In genomic region chr17:7580631-7581554, GRCh38 we compare ENCODE assay signal across 9 cellular contexts. TPM values are rescaled to one million over a fixed set of nuclear protein-coding genes. Genes with fewer than 3 reads are reported as not detected.
A peak's percentile ranks its signal among the peaks of the same experiment; 100 is the strongest.
DNase-seq lines count a peak whose midpoint lies in the region; ATAC-seq and TF ChIP-seq lines count a peak whose summit lies in the region.
"Had no signal": no experiment of that assay in that cellular context is flagged by ENCODE, and none has a peak within 500 bp of the region (broad histone marks: within the 10 kb centered on the region; RNA-seq: fewer than 3 reads in every experiment).

No MANE protein-coding gene starts in this region.

- ATAC-seq in SK-N-SH treated with all-trans-retinoic acid at 6 μM for 48 hours, result no peak
- no peak for ATAC-seq in activated B cell treated with CpG ODN at 0.5 μM for 24 hours (ENCODE audit: low read depth)
- ATAC-seq in right cardiac atrium, result no peak
- no peak for ATAC-seq in stimulated activated naive CD8-positive, alpha-beta T cell treated with anti-CD3 and anti-CD28 coated beads, Interleukin-15, amount 100 ng/mL, for 72 hours

- intact Hi-C loops in activated B cell treated with CpG ODN at 0.5 μM for 24 hours (cut with micrococcal nuclease), result loop anchor here (10.0 kb wide), 1 partner anchor 536 kb away; the partner anchor contains the start of gene SLC16A11
- intact Hi-C loops in right cardiac atrium (cut with DNase I), result loop anchor here in 2 of 4 donors (10.0 kb wide), 2 partner anchors 104 to 226 kb away; partner anchors contain the start of genes KCTD11 (in 1 of the 2), TMEM95 (in 1 of the 2), TP53 (in 1 of the 2) and WRAP53 (in 1 of the 2)

- no peak overlapping the region for H3K4me3 ChIP-seq in SK-N-SH (ENCODE audit: low read depth in 2 of 2, low read length in 1 of 2)
- no peak overlapping the region for H3K4me3 ChIP-seq in right cardiac atrium (ENCODE audit: low read length)

- H3K4me1 ChIP-seq in SK-N-SH (ENCODE audit: control insufficient read depth in 1 of 2, insufficient read depth in 2 of 2, low read depth in 1 of 2, low read length in 1 of 2), result peaks cover 22 to 24% of the 10 kb centered on the region in 2 experiments; a peak in 2 of 4 replicates
- H3K4me1 ChIP-seq in right cardiac atrium (ENCODE audit: control insufficient read depth, insufficient read depth, low read length), result peaks cover 19% of the 10 kb centered on the region

- H2AFZ ChIP-seq in SK-N-SH (ENCODE audit: low read depth), result no peak overlapping the region

- H3K9ac ChIP-seq in SK-N-SH, result no peak overlapping the region

- TF ChIP-seq CTCF in SK-N-SH (IDR thresholded peaks at IDR 0.05), result no peak
- TF ChIP-seq CTCF in activated B cell treated with CpG ODN at 0.5 μM for 24 hours (IDR thresholded peaks at IDR 0.05), result no peak

- H3K4me1 Mint-ChIP-seq in activated B cell treated with CpG ODN at 0.5 μM for 24 hours, result peaks cover 86% of the 10 kb centered on the region
- H3K4me1 Mint-ChIP-seq in stimulated activated naive CD8-positive, alpha-beta T cell treated with anti-CD3 and anti-CD28 coated beads, Interleukin-15, amount 100 ng/mL, for 72 hours, result peaks cover 94% of the 10 kb centered on the region

- H3K9me2 ChIP-seq in SK-N-SH, result no peaks in the 10 kb centered on the region

- H3K27ac ChIP-seq in SK-N-SH (ENCODE audit: low read depth in 2 of 2, low read length in 1 of 2) (no peak overlapping the region), right cardiac atrium (ENCODE audit: low read length) (peak overlapping the region; percentile 5)

- WGBS in SK-N-SH (ENCODE audit: low lambda C conversion rate), result 91% methylated on average over 21 of the region's 21 CpGs
- WGBS in right cardiac atrium, result 78% methylated on average over 21 of the region's 21 CpGs

- POLR2A ChIA-PET in SK-N-SH (lab: Yijun Ruan, JAX) (interaction anchor here (0.9 to 2.4 kb wide), 3 partner anchors 8 to 106 kb away, joined by 3 to 5 read pairs (median 3); partner anchors contain the start of genes FXR2 and TP53), activated B cell treated with CpG ODN at 0.5 μM for 24 hours (lab: Charles Lee) (interaction anchor here (0.9 to 3.1 kb wide), 8 partner anchors 8 to 272 kb away, joined by 3 to 36 read pairs (median 4); partner anchors contain the start of genes TP53 and WRAP53)

- H3F3A ChIP-seq in SK-N-SH (replicated peaks; ENCODE audit: insufficient read depth), result peaks cover 42% of the 10 kb centered on the region

- H3K9me3 ChIP-seq in SK-N-SH (no peaks in the 10 kb centered on the region), right cardiac atrium (ENCODE audit: control insufficient read depth, low read length) (no peaks in the 10 kb centered on the region)

- H3K36me3 Mint-ChIP-seq in activated B cell treated with CpG ODN at 0.5 μM for 24 hours (ENCODE audit: low read depth), result peaks cover 59% of the 10 kb centered on the region

- H4K20me1 ChIP-seq in SK-N-SH (ENCODE audit: insufficient read depth), result peaks cover 33% of the 10 kb centered on the region

- H3K27me3 Mint-ChIP-seq in activated B cell treated with CpG ODN at 0.5 μM for 24 hours, result no peaks in the 10 kb centered on the region
- no peaks in the 10 kb centered on the region for H3K27me3 Mint-ChIP-seq in stimulated activated naive CD8-positive, alpha-beta T cell treated with anti-CD3 and anti-CD28 coated beads, Interleukin-15, amount 100 ng/mL, for 72 hours

- H3K79me2 ChIP-seq in SK-N-SH (ENCODE audit: insufficient read depth), result peaks cover 72% of the 10 kb centered on the region

- H3K36me3 ChIP-seq in SK-N-SH (replicated peaks in 1 of 2; ENCODE audit: control insufficient read depth in 1 of 2, insufficient read depth in 2 of 2, low read length in 1 of 2), result peaks cover 31 to 35% of the 10 kb centered on the region in 2 experiments

- no peak for DNase-seq in SK-N-SH
- DNase-seq in activated B cell treated with CpG ODN at 0.5 μM for 24 hours, result no peak
- no peak for DNase-seq in right cardiac atrium
- no peak for DNase-seq in stimulated activated naive CD8-positive, alpha-beta T cell treated with anti-CD3 and anti-CD28 coated beads, Interleukin-15, amount 100 ng/mL, for 72 hours
- DNase-seq in kidney tubule cell (ENCODE audit: low spot score), result no peak
- no peak for DNase-seq in HuH-7 (ENCODE audit: low spot score)
- no peak for DNase-seq in activated CD8-positive, alpha-beta memory T cell treated with anti-CD3 and anti-CD28 coated beads for 24 hours

- no peak for TF ChIP-seq EP300 in SK-N-SH (IDR thresholded peaks at IDR 0.05; ENCODE audit: borderline replicate concordance in 1 of 2, low read depth in 1 of 2, low read length in 1 of 2)

- peak overlapping the region; percentile 75 for H3K27ac Mint-ChIP-seq in activated B cell treated with CpG ODN at 0.5 μM for 24 hours
- H3K27ac Mint-ChIP-seq in stimulated activated naive CD8-positive, alpha-beta T cell treated with anti-CD3 and anti-CD28 coated beads, Interleukin-15, amount 100 ng/mL, for 72 hours, result peak overlapping the region; percentile 85 to 89

- peak overlapping the region; percentile 41 for H3K4me3 Mint-ChIP-seq in activated B cell treated with CpG ODN at 0.5 μM for 24 hours
- H3K4me3 Mint-ChIP-seq in stimulated activated naive CD8-positive, alpha-beta T cell treated with anti-CD3 and anti-CD28 coated beads, Interleukin-15, amount 100 ng/mL, for 72 hours, result peak overlapping the region; percentile 61 to 88

- no peaks in the 10 kb centered on the region for H3K27me3 ChIP-seq in SK-N-SH (ENCODE audit: insufficient read depth)
- H3K27me3 ChIP-seq in right cardiac atrium (ENCODE audit: control insufficient read depth, insufficient read depth), result no peaks in the 10 kb centered on the region

- no peaks in the 10 kb centered on the region for H3K9me3 Mint-ChIP-seq in activated B cell treated with CpG ODN at 0.5 μM for 24 hours
- H3K9me3 Mint-ChIP-seq in stimulated activated naive CD8-positive, alpha-beta T cell treated with anti-CD3 and anti-CD28 coated beads, Interleukin-15, amount 100 ng/mL, for 72 hours, result no peaks in the 10 kb centered on the region

- CTCF ChIA-PET in SK-N-SH (lab: Yijun Ruan, JAX), result interaction anchor here (1.2 to 2.5 kb wide), 3 partner anchors 8 to 107 kb away, joined by 3 to 18 read pairs (median 10); partner anchors contain the start of genes FXR2, SOX15, TP53 and WRAP53
- CTCF ChIA-PET in activated B cell treated with CpG ODN at 0.5 μM for 24 hours (lab: Charles Lee), result interaction anchor here (3.5 kb wide), 1 partner anchor 8 kb away, joined by 22 read pairs; the partner anchor contains the start of gene SOX15

- TF ChIP-seq RAD21 in SK-N-SH (IDR thresholded peaks at IDR 0.05; ENCODE audit: low read length), result no peak

- no peak overlapping the region for H3K4me2 ChIP-seq in SK-N-SH

TF ChIP-seq in SK-N-SH treated with all-trans-retinoic acid at 6 μM for 48 hours, 23 proteins besides CTCF, POLR2A, EP300 and RAD21:
- 0 out of 2 replicates have a peak, but pooled peaks have one; percentile 30 for TF ChIP-seq ZFP3 (CRISPR knock-in tag; IDR thresholded peaks at IDR 0.05)
- no peak for TF ChIP-seq ZNF565 (CRISPR knock-in tag; conservative IDR thresholded peaks at IDR 0.05; ENCODE audit: low read depth)

TF ChIP-seq in SK-N-SH, 30 proteins besides CTCF, POLR2A, EP300 and RAD21 (continues in another document):
- no peak for TF ChIP-seq RCOR1 (IDR thresholded peaks at IDR 0.05; ENCODE audit: low read length)
- no peak for TF ChIP-seq TCF12 (IDR thresholded peaks at IDR 0.05)
- TF ChIP-seq ZBTB33 (IDR thresholded peaks at IDR 0.05; ENCODE audit: borderline replicate concordance, low read depth), result no peak

RNA-seq across cellular contexts. Expression of gene CD68, which starts 1.5 kb away (rescaled TPM):
- polyA plus RNA-seq in SK-N-SH (2012; rRNA removed) (34.6 and 62.4 TPM in 2 replicates), right cardiac atrium (19.4 TPM)
- 22.0 and 35.5 TPM in 2 replicates for polyA plus RNA-seq in SK-N-SH (2012; cell fraction: cytosol; rRNA removed)
- 2.4 and 3.1 TPM in 2 replicates for polyA plus RNA-seq in SK-N-SH (2012; cell fraction: nucleus; rRNA removed)
- total RNA-seq in activated B cell treated with CpG ODN at 0.5 μM for 24 hours (7.2 and 7.8 TPM in 2 replicates), right cardiac atrium (10 to 100 TPM; 34.6 to 45.6 (median 44.1) TPM)

RNA-seq across cellular contexts. Expression of gene MPDU1, which starts 2.8 kb away (rescaled TPM):
- 126 and 142 TPM in 2 replicates for polyA plus RNA-seq in SK-N-SH (2012; rRNA removed)
- polyA plus RNA-seq in SK-N-SH (2012; cell fraction: cytosol; rRNA removed), result 85.1 and 108 TPM in 2 replicates
- polyA plus RNA-seq in SK-N-SH (2012; cell fraction: nucleus; rRNA removed), result 114 and 134 TPM in 2 replicates
- 50.7 and 58.9 TPM in 2 replicates for total RNA-seq in activated B cell treated with CpG ODN at 0.5 μM for 24 hours
- total RNA-seq in right cardiac atrium, result 10 to 100 TPM; 19.3 to 32.7 (median 29.4) TPM
- polyA plus RNA-seq in right cardiac atrium, result 43.7 TPM

RNA-seq across cellular contexts. Expression of gene SOX15, which starts 9.0 kb away (rescaled TPM):
- polyA plus RNA-seq in SK-N-SH (2012; rRNA removed) (1.3 TPM in 2 replicates), right cardiac atrium (7.0 TPM)
- polyA plus RNA-seq in SK-N-SH (2012; cell fraction: cytosol; rRNA removed), result 0.59 and 1.1 TPM in 2 replicates
- 1.6 and 1.7 TPM in 2 replicates for polyA plus RNA-seq in SK-N-SH (2012; cell fraction: nucleus; rRNA removed)
- total RNA-seq in activated B cell treated with CpG ODN at 0.5 μM for 24 hours (0.24 and 0.64 TPM in 2 replicates), right cardiac atrium (1 to 10 TPM; 5.4 to 6.2 (median 5.9) TPM)
- total RNA-seq: SK-MEL-5 had no signal

RNA-seq across cellular contexts. Expression of gene SENP3, which starts 19.2 kb away (rescaled TPM):
- polyA plus RNA-seq in SK-N-SH (2012; rRNA removed) (80.8 and 103 TPM in 2 replicates), right cardiac atrium (45.2 TPM)
- 69.1 and 90.7 TPM in 2 replicates for polyA plus RNA-seq in SK-N-SH (2012; cell fraction: cytosol; rRNA removed)
- polyA plus RNA-seq in SK-N-SH (2012; cell fraction: nucleus; rRNA removed), result 84.6 and 106 TPM in 2 replicates
- total RNA-seq in activated B cell treated with CpG ODN at 0.5 μM for 24 hours (49.6 and 55.8 TPM in 2 replicates), right cardiac atrium (10 to 100 TPM; 27.2 to 37.2 (median 34.2) TPM)

RNA-seq across cellular contexts. Expression of gene TNFSF13, which starts 22.3 kb away (rescaled TPM):
- polyA plus RNA-seq in SK-N-SH (2012; rRNA removed) (1.0 and 2.1 TPM in 2 replicates), right cardiac atrium (15.3 TPM)
- 1.4 TPM in 2 replicates for polyA plus RNA-seq in SK-N-SH (2012; cell fraction: cytosol; rRNA removed)
- polyA plus RNA-seq in SK-N-SH (2012; cell fraction: nucleus; rRNA removed), result 2.0 and 2.6 TPM in 2 replicates
- total RNA-seq in activated B cell treated with CpG ODN at 0.5 μM for 24 hours (14.4 and 15.3 TPM in 2 replicates), right cardiac atrium (10 to 100 TPM; 14.6 to 19.9 (median 15.7) TPM)
